ENCODE assay signal across 8 cellular contexts in the genomic region with DNA sequence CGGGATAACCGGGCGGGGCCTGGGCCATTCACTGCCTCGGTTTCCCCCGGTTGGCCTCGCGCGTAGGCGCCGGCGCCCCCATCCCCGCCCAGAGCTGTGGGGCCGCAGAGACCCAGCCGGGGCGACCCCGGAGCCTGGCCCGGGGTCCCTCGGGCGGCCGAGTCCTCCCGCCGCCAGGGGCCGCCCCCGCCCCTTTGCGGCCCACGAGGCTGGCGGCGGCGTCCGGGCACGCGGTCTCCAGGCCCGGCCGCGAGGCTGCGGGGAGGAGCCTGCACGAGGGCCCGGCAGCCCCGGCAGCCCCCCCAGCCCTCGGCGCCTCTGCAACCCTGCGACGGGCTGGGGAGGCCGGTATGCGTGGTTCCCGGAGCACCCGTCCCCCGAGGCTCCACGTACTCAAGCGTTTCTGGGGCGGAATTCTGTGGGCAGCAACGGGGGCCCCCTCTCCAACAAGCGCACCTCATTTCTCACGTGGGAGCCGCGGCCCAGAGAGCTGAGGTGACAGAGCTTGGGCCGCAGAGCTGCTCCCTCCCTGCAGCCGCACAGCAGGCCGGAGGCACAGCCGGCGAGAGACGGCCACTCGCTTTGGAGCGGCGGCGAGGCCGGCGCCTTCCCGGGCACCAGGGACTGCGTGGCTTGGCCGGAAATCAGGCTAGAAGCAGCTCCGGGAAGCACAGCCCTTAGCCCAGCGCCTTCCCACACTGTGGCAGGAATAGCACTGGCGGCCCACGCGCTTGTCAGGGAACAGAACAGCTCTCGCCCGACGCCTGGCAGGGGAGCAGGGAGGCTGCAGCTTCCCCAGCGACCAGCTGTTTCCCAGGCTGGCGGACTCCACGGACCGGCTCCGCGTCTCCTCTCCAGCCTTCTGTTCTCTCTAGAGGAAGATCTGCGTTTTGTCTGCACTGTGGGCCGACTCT. TPM values are rescaled to one million over a fixed set of nuclear protein-coding genes. Genes with fewer than 3 reads are reported as not detected.
A peak's percentile ranks its signal among the peaks of the same experiment; 100 is the strongest.
DNase-seq lines count a peak whose midpoint lies in the region; ATAC-seq and TF ChIP-seq lines count a peak whose summit lies in the region.

No MANE protein-coding gene starts in this region.

- peaks cover 68% of the 10 kb centered on the region for H3K36me3 Mint-ChIP-seq in CD8-positive, alpha-beta T cell

- peaks cover 53% of the 10 kb centered on the region for H3K4me1 ChIP-seq in CD8-positive, alpha-beta T cell (ENCODE audit: insufficient read depth, low read length)
- H3K4me1 ChIP-seq in skeletal muscle satellite cell (ENCODE audit: control insufficient read depth, insufficient read depth, low read length), result peaks cover 14% of the 10 kb centered on the region

- no peaks in the 10 kb centered on the region for H3K27me3 ChIP-seq in CD8-positive, alpha-beta T cell (ENCODE audit: insufficient read depth, low read length)
- H3K27me3 ChIP-seq in skeletal muscle satellite cell (ENCODE audit: control insufficient read depth, insufficient read depth, low read length), result no peaks in the 10 kb centered on the region

- POLR2A ChIA-PET in CD8-positive, alpha-beta T cell (lab: Charles Lee), result interaction anchor here (0.6 to 15.8 kb wide), 24 partner anchors 3 to 805 kb away, joined by 3 to 649 read pairs (median 4); a partner anchor contains a TSS

- CTCF ChIA-PET in CD8-positive, alpha-beta T cell (lab: Charles Lee), result interaction anchor here (1.1 to 3.8 kb wide), 3 partner anchors 11 to 75 kb away, joined by 3 to 28 read pairs (median 4); a partner anchor contains a TSS

- H3K9me3 Mint-ChIP-seq in CD8-positive, alpha-beta T cell, result no peaks in the 10 kb centered on the region

- peak in 6 of 7 experiments; percentile 47 to 84 (median 60) for DNase-seq in CD8-positive, alpha-beta T cell
- DNase-seq in T-helper 1 cell (peak in 4 of 5 donors; percentile 41 to 64 (median 54)), astrocyte of the spinal cord (ENCODE audit: low read depth, low spot score) (peak; percentile 52), iPS-NIHi11 (ENCODE audit: low spot score) (peak; percentile 89), mesenteric fat pad (ENCODE audit: low spot score) (no peak), HK-2 (ENCODE audit: unreplicated experiment) (no peak)

- peak overlapping the region; percentile 93 for H3K4me3 ChIP-seq in CD8-positive, alpha-beta T cell (ENCODE audit: low read depth, low read length)
- H3K4me3 ChIP-seq in astrocyte of the spinal cord (ENCODE audit: low read depth, low read length) (peak overlapping the region; percentile 29), skeletal muscle satellite cell (ENCODE audit: low read length) (peak overlapping the region; percentile 72)

- TF ChIP-seq CTCF in CD8-positive, alpha-beta T cell (IDR thresholded peaks at IDR 0.05), result no peak
- TF ChIP-seq CTCF in astrocyte of the spinal cord (IDR thresholded peaks at IDR 0.05; ENCODE audit: low read depth, low read length), result no peak

- peaks cover 22% of the 10 kb centered on the region for H3K36me3 ChIP-seq in CD8-positive, alpha-beta T cell (ENCODE audit: insufficient read depth, low read length)
- H3K36me3 ChIP-seq in skeletal muscle satellite cell (ENCODE audit: insufficient read depth, low read length), result peaks cover 23% of the 10 kb centered on the region

- intact Hi-C loops in CD8-positive, alpha-beta T cell (cut with DNase I, micrococcal nuclease), result loop anchor here in 1 of 2 experiments (1.0 to 2.0 kb wide), 3 partner anchors 41 to 320 kb away; a partner anchor contains a TSS

- peak overlapping the region; percentile 72 for H3K4me2 ChIP-seq in skeletal muscle satellite cell (ENCODE audit: low read length)

- in situ Hi-C loops in astrocyte of the spinal cord (cut with HindIII; ENCODE audit: low sequenced_read_pairs), result no loop called here

- H3K27ac ChIP-seq in CD8-positive, alpha-beta T cell (ENCODE audit: low read depth, low read length), result peak overlapping the region; percentile 94

- peak overlapping the region; percentile 79 for H3K9ac ChIP-seq in skeletal muscle satellite cell (ENCODE audit: low read depth, low read length)

- H3K4me1 Mint-ChIP-seq in CD8-positive, alpha-beta T cell (ENCODE audit: low read depth), result peaks cover 67% of the 10 kb centered on the region

- peak overlapping the region; percentile 98 for H3K27ac Mint-ChIP-seq in CD8-positive, alpha-beta T cell

- no peaks in the 10 kb centered on the region for H3K9me3 ChIP-seq in CD8-positive, alpha-beta T cell (ENCODE audit: low read length)
- H3K9me3 ChIP-seq in skeletal muscle satellite cell (replicated peaks; ENCODE audit: low read length), result no peaks in the 10 kb centered on the region

- ATAC-seq in CD8-positive, alpha-beta T cell, result peak; percentile 5
- ATAC-seq in HG02642 (IDR thresholded peaks at IDR 0.05; ENCODE audit: poor library complexity, unreplicated experiment), result peak; percentile 24

- no peaks in the 10 kb centered on the region for H3K27me3 Mint-ChIP-seq in CD8-positive, alpha-beta T cell (ENCODE audit: low read depth)

- peak overlapping the region; percentile 98 for H3K4me3 Mint-ChIP-seq in CD8-positive, alpha-beta T cell

RNA-seq across cellular contexts. Expression of a gene that starts 0.9 kb away (rescaled TPM):
- 100 to 1,000 TPM; 828 to 849 TPM for total RNA-seq in CD8-positive, alpha-beta T cell
- total RNA-seq in skeletal muscle satellite cell (2012; rRNA removed), result 2.8 and 4.8 TPM in 2 replicates
- total RNA-seq in mesenteric fat pad, result 11.3 TPM

RNA-seq across cellular contexts. Expression of a gene that starts 40.8 kb away (rescaled TPM):
- 10 to 100 TPM; 54.7 to 63.6 TPM for total RNA-seq in CD8-positive, alpha-beta T cell
- total RNA-seq in skeletal muscle satellite cell (2012; rRNA removed), result 17.3 and 18.3 TPM in 2 replicates
- total RNA-seq in mesenteric fat pad, result 34.3 TPM

Comparison
In these comparisons a context has a peak if more than half of its experiments do, and no peak if none do; other contexts are left out.
1. DNase-seq: peak in CD8-positive, alpha-beta T cell (6 of 7), T-helper 1 cell (4 of 5), astrocyte of the spinal cord (single experiment) and iPS-NIHi11 (single experiment); none in mesenteric fat pad (single experiment) and HK-2 (single experiment).
2. H3K4me3 ChIP-seq: peak in every context shown above with its lines; median percentile 93 in CD8-positive, alpha-beta T cell; 72 in skeletal muscle satellite cell; 29 in astrocyte of the spinal cord.
3. RNA of a gene that starts 0.9 kb away (total RNA-seq): 828 to 849 TPM in CD8-positive, alpha-beta T cell; 11.3 TPM in mesenteric fat pad (single experiment); every median in the first group is over 10 times any median in the second.